18 cellular contexts compared by ENCODE assay signal in genomic region chr6:122389704-122390103, GRCh38. TPM values are rescaled to one million over a fixed set of nuclear protein-coding genes. Genes with fewer than 3 reads are reported as not detected.
A peak's percentile ranks its signal among the peaks of the same experiment; 100 is the strongest.
DNase-seq lines count a peak whose midpoint lies in the region; ATAC-seq and TF ChIP-seq lines count a peak whose summit lies in the region.
"Had no signal": no experiment of that assay in that cellular context is flagged by ENCODE, and none has a peak within 500 bp of the region (broad histone marks: within the 10 kb centered on the region; RNA-seq: fewer than 3 reads in every experiment).

No MANE protein-coding gene starts in this region.

- peaks cover 11% of the 10 kb centered on the region for H3K27me3 Mint-ChIP-seq in T-helper 2 cell treated with Interferon-gamma antibody and Interleukin-4, amounts not matched to agents 5 μg/mL and 100 μg/mL, for 36 hours (ENCODE audit: low read depth)

- no peaks in the 10 kb centered on the region for H3K9me3 ChIP-seq in gastroesophageal sphincter
- H3K9me3 ChIP-seq: HAP-1 had no signal

- H3K27ac Mint-ChIP-seq in T-helper 2 cell treated with Interferon-gamma antibody and Interleukin-4, amounts not matched to agents 5 μg/mL and 100 μg/mL, for 36 hours, result no peak overlapping the region
- H3K27ac Mint-ChIP-seq: activated CD8-positive, alpha-beta T cell treated with anti-CD3 and anti-CD28 coated beads, Interleukin-2, amount 10 ng/mL, durations not matched to agents 7 days and 5 days; endodermal cell; memory B cell; natural killer cell treated with Interleukin-12 subunit alpha and Interleukin-12 subunit beta and Interleukin-15 and Interleukin-18, amount 100 ng/mL, for 72 hours had no signal

- DNase-seq in DMS53 (lab: John Stamatoyannopoulos, UW) (peak; percentile 90), M059J (ENCODE audit: low read depth) (peak; percentile 20), NCI-H69 (lab: John Stamatoyannopoulos, UW) (peak; percentile 61), HK-2 (ENCODE audit: unreplicated experiment) (no peak), putamen (ENCODE audit: low spot score) (no peak)
- no peak for DNase-seq in T-helper 2 cell treated with Interferon-gamma antibody and Interleukin-4, amounts not matched to agents 5 μg/mL and 100 μg/mL, for 36 hours (ENCODE audit: low spot score)
- DNase-seq: activated CD8-positive, alpha-beta T cell treated with anti-CD3 and anti-CD28 coated beads, Interleukin-2, amount 10 ng/mL, durations not matched to agents 7 days and 5 days; activated naive CD4-positive, alpha-beta T cell treated with anti-CD3 and anti-CD28 coated beads, Interleukin-2, amount 50 U/mL, for 16 hours; activated T-cell treated with anti-CD3 and anti-CD28 coated beads, Interleukin-2, amount 50 U/mL, for 4 hours; Calu3; endodermal cell; Kasumi-1; NCI-H1694 treated with DMSO at 0.1 percent for 48 hours had no signal

- 8 to 21% methylated on average over 3 of the region's 3 CpGs for WGBS in gastroesophageal sphincter (ENCODE audit: low coverage in 1 of 2), 2 donors

- H3K4me3 Mint-ChIP-seq in T-helper 2 cell treated with Interferon-gamma antibody and Interleukin-4, amounts not matched to agents 5 μg/mL and 100 μg/mL, for 36 hours, result no peak overlapping the region
- H3K4me3 Mint-ChIP-seq: activated CD8-positive, alpha-beta T cell treated with anti-CD3 and anti-CD28 coated beads, Interleukin-2, amount 10 ng/mL, durations not matched to agents 7 days and 5 days; activated T-cell treated with anti-CD3 and anti-CD28 coated beads, Interleukin-2, amount 50 U/mL, for 4 hours; endodermal cell; memory B cell; natural killer cell treated with Interleukin-12 subunit alpha and Interleukin-12 subunit beta and Interleukin-15 and Interleukin-18, amount 100 ng/mL, for 72 hours had no signal

- TF ChIP-seq POLR2A in gastroesophageal sphincter (IDR thresholded peaks at IDR 0.05), result no peak

- H3K36me3 ChIP-seq in gastroesophageal sphincter, result no peaks in the 10 kb centered on the region
- H3K36me3 ChIP-seq: HAP-1 had no signal

- H3K4me3 ChIP-seq in gastroesophageal sphincter, result no peak overlapping the region
- H3K4me3 ChIP-seq: HAP-1 had no signal

- peak overlapping the region in 3 of 4 donors; percentile 42 to 52 (median 46) for H3K27ac ChIP-seq in gastroesophageal sphincter

- no peaks in the 10 kb centered on the region for H3K27me3 ChIP-seq in gastroesophageal sphincter

- peaks cover 0 to 23% (median 0%) of the 10 kb centered on the region in 3 donors for H3K4me1 ChIP-seq in gastroesophageal sphincter

- no peak for TF ChIP-seq EP300 in gastroesophageal sphincter (IDR thresholded peaks at IDR 0.05)

- no peak for TF ChIP-seq CTCF in gastroesophageal sphincter (IDR thresholded peaks at IDR 0.05)

- H3K9me3 Mint-ChIP-seq in T-helper 2 cell treated with Interferon-gamma antibody and Interleukin-4, amounts not matched to agents 5 μg/mL and 100 μg/mL, for 36 hours, result no peaks in the 10 kb centered on the region
- H3K9me3 Mint-ChIP-seq: activated T-cell treated with anti-CD3 and anti-CD28 coated beads, Interleukin-2, amount 50 U/mL, for 4 hours; endodermal cell; memory B cell; natural killer cell treated with Interleukin-12 subunit alpha and Interleukin-12 subunit beta and Interleukin-15 and Interleukin-18, amount 100 ng/mL, for 72 hours had no signal

- no peaks in the 10 kb centered on the region for H3K36me3 Mint-ChIP-seq in T-helper 2 cell treated with Interferon-gamma antibody and Interleukin-4, amounts not matched to agents 5 μg/mL and 100 μg/mL, for 36 hours (ENCODE audit: low read depth)
- H3K36me3 Mint-ChIP-seq: memory B cell; natural killer cell treated with Interleukin-12 subunit alpha and Interleukin-12 subunit beta and Interleukin-15 and Interleukin-18, amount 100 ng/mL, for 72 hours had no signal

- peaks cover 4% of the 10 kb centered on the region for H3K4me1 Mint-ChIP-seq in T-helper 2 cell treated with Interferon-gamma antibody and Interleukin-4, amounts not matched to agents 5 μg/mL and 100 μg/mL, for 36 hours (ENCODE audit: low read depth)
- H3K4me1 Mint-ChIP-seq: endodermal cell, memory B cell had no signal

- ATAC-seq in gastroesophageal sphincter, result no peak
- ATAC-seq: activated CD8-positive, alpha-beta T cell treated with anti-CD3 and anti-CD28 coated beads, Interleukin-2, amount 10 ng/mL, durations not matched to agents 7 days and 5 days; activated T-cell treated with anti-CD3 and anti-CD28 coated beads, Interleukin-2, amount 50 U/mL, for 4 hours; natural killer cell treated with Interleukin-12 subunit alpha and Interleukin-12 subunit beta and Interleukin-15 and Interleukin-18, amount 100 ng/mL, for 72 hours; Right ventricle myocardium inferior had no signal

RNA-seq across cellular contexts. Expression of gene HSF2, which starts 9.7 kb away (rescaled TPM):
- 37.9 and 47.2 TPM in 2 replicates for total RNA-seq in M059J (2014; rRNA removed; shearing (Covaris generic))
- total RNA-seq in gastroesophageal sphincter, result 10 to 100 TPM; 21.1 to 37.1 (median 30.7) TPM

Comparison
In these comparisons a context has a peak if more than half of its experiments do, and no peak if none do; other contexts are left out.
1. DNase-seq: peak in DMS53 (single experiment), M059J (single experiment) and NCI-H69 (single experiment); none in HK-2 (single experiment), putamen (single experiment) and T-helper 2 cell treated with Interferon-gamma antibody and Interleukin-4, amounts not matched to agents 5 μg/mL and 100 μg/mL, for 36 hours (single experiment).